In genomic region chr16:27154573-27155521, GRCh38 we compare ENCODE assay signal across 8 cellular contexts.
DNase-seq lines count a peak whose midpoint lies in the region; ATAC-seq and TF ChIP-seq lines count a peak whose summit lies in the region.

No MANE protein-coding gene starts in this region.

- H3K27me3 ChIP-seq in HL-60 (ENCODE audit: insufficient read depth, poor library complexity, severe bottlenecking) = no peaks in the 10 kb centered on the region

- no peaks in the 10 kb centered on the region for H3K27me3 Mint-ChIP-seq in T-helper 2 cell treated with Interferon-gamma antibody and Interleukin-4, amounts not matched to agents 5 μg/mL and 100 μg/mL, for 36 hours (ENCODE audit: low read depth)

- DNase-seq in D341Med (ENCODE audit: low spot score) = peak; percentile 79
- DNase-seq in HL-60 (ENCODE audit: low read depth in 1 of 2, low spot score in 1 of 2) = peak in 1 of 2 experiments; percentile 67
- peak; percentile 48 for DNase-seq in T-helper 2 cell treated with Interferon-gamma antibody and Interleukin-4, amounts not matched to agents 5 μg/mL and 100 μg/mL, for 36 hours (ENCODE audit: low spot score)
- DNase-seq in astrocyte of the cerebellum (ENCODE audit: low read depth) = no peak
- DNase-seq in iPS DF 4.7 (ENCODE audit: extremely low read depth, low spot score) = peak; percentile 60
- DNase-seq in stimulated activated CD4-positive, alpha-beta T cell treated with anti-CD3 and anti-CD28 coated beads, Interleukin-12 subunit alpha, Interleukin-12 subunit beta, amount 100 ng/mL, for 24 hours (ENCODE audit: low read depth in 2 of 2) = peak; percentile 51 to 72
- no peak for DNase-seq in NCI-H187 treated with DMSO at 0.1 percent for 48 hours (lab: John Stamatoyannopoulos, UW)

- peaks cover 12% of the 10 kb centered on the region for H3K4me1 Mint-ChIP-seq in T-helper 2 cell treated with Interferon-gamma antibody and Interleukin-4, amounts not matched to agents 5 μg/mL and 100 μg/mL, for 36 hours (ENCODE audit: low read depth)

- peak overlapping the region; percentile 25 for H3K27ac ChIP-seq in HL-60 (replicated peaks)

- ATAC-seq in HG03520 (IDR thresholded peaks at IDR 0.05; ENCODE audit: unreplicated experiment) = no peak

- H3K4me3 ChIP-seq in HL-60 (replicated peaks; ENCODE audit: insufficient read depth, low read length) (no peak overlapping the region), astrocyte of the cerebellum (ENCODE audit: low read depth, low read length) (no peak overlapping the region)

- peak; percentile 98 for TF ChIP-seq CTCF in HL-60 (IDR thresholded peaks at IDR 0.05; ENCODE audit: insufficient read depth, low read length)
- peak; percentile 99 for TF ChIP-seq CTCF in astrocyte of the cerebellum (IDR thresholded peaks at IDR 0.05; ENCODE audit: low read depth, low read length, missing control alignments)

- no peaks in the 10 kb centered on the region for H3K9me3 Mint-ChIP-seq in T-helper 2 cell treated with Interferon-gamma antibody and Interleukin-4, amounts not matched to agents 5 μg/mL and 100 μg/mL, for 36 hours

- no peaks in the 10 kb centered on the region for H3K36me3 Mint-ChIP-seq in T-helper 2 cell treated with Interferon-gamma antibody and Interleukin-4, amounts not matched to agents 5 μg/mL and 100 μg/mL, for 36 hours (ENCODE audit: low read depth)

- H3K27ac Mint-ChIP-seq in T-helper 2 cell treated with Interferon-gamma antibody and Interleukin-4, amounts not matched to agents 5 μg/mL and 100 μg/mL, for 36 hours = no peak overlapping the region

- in situ Hi-C loops in astrocyte of the cerebellum (cut with HindIII; ENCODE audit: low sequenced_read_pairs) = no loop called here

- H3K4me3 Mint-ChIP-seq in T-helper 2 cell treated with Interferon-gamma antibody and Interleukin-4, amounts not matched to agents 5 μg/mL and 100 μg/mL, for 36 hours = no peak overlapping the region

Comparison
In these comparisons a context has a peak if more than half of its experiments do, and no peak if none do; other contexts are left out.
1. DNase-seq: peak in D341Med (single experiment), T-helper 2 cell treated with Interferon-gamma antibody and Interleukin-4, amounts not matched to agents 5 μg/mL and 100 μg/mL, for 36 hours (single experiment), iPS DF 4.7 (single experiment) and stimulated activated CD4-positive, alpha-beta T cell treated with anti-CD3 and anti-CD28 coated beads, Interleukin-12 subunit alpha, Interleukin-12 subunit beta, amount 100 ng/mL, for 24 hours (2 of 2); none in astrocyte of the cerebellum (single experiment) and NCI-H187 treated with DMSO at 0.1 percent for 48 hours (single experiment).